ENCODE assay signal across 20 cellular contexts in genomic region chr5:91061946-91062586, GRCh38.
DNase-seq lines count a peak whose midpoint lies in the region; ATAC-seq and TF ChIP-seq lines count a peak whose summit lies in the region.
"Had no signal": no experiment of that assay in that cellular context is flagged by ENCODE, and none has a peak within 500 bp of the region (broad histone marks: within the 10 kb centered on the region; RNA-seq: fewer than 3 reads in every experiment).

No MANE protein-coding gene starts in this region.

- WGBS in aorta, 2 donors, result 71 to 74% methylated on average over 4 of the region's 4 CpGs

- ATAC-seq in GM21786 (IDR thresholded peaks at IDR 0.05; ENCODE audit: unreplicated experiment) (peak; percentile 40), aorta (ENCODE audit: low FRiP score) (no peak)
- ATAC-seq: sciatic nerve had no signal

- no peaks in the 10 kb centered on the region for H3K27me3 Mint-ChIP-seq in nephron (ENCODE audit: low read depth)

- DNase-seq in DMS 273 (lab: John Stamatoyannopoulos, UW; ENCODE audit: unreplicated experiment) (peak; percentile 13), DMS 273 treated with DMSO at 0.1 percent for 48 hours (lab: John Stamatoyannopoulos, UW) (no peak), MV-4-11 (lab: John Stamatoyannopoulos, UW) (peak; percentile 66), DMS153 (lab: John Stamatoyannopoulos, UW) (no peak), mesenteric fat pad (ENCODE audit: low spot score) (no peak), aorta (no peak)
- DNase-seq: activated CD8-positive, alpha-beta memory T cell treated with anti-CD3 and anti-CD28 coated beads, Interleukin-2, amount 50 U/mL, for 4 hours; KG1; NCI-H1105 treated with DMSO at 0.1 percent for 48 hours; NCI-H2171 treated with DMSO at 0.1 percent for 48 hours; occipital lobe; T-helper 1 cell; tibial artery had no signal

- H3K4me3 ChIP-seq in aorta (ENCODE audit: low read length in 2 of 2), result no peak overlapping the region
- H3K4me3 ChIP-seq: HAP-1, tibial artery had no signal

- H3K4me1 ChIP-seq in aorta (ENCODE audit: control insufficient read depth in 1 of 2, insufficient read depth in 2 of 2, low read length in 2 of 2), result peaks cover 0 to 4% of the 10 kb centered on the region in 2 donors

- no peaks in the 10 kb centered on the region for H3K36me3 Mint-ChIP-seq in nephron (ENCODE audit: low read depth)
- H3K36me3 Mint-ChIP-seq: activated naive CD4-positive, alpha-beta T cell treated with anti-CD3 and anti-CD28 coated beads, Interleukin-2, amount 50 U/mL, for 24 hours; CD14-positive monocyte had no signal

- H3K27ac ChIP-seq in aorta (ENCODE audit: low read depth in 1 of 2, low read length in 2 of 2), result peak overlapping the region in 1 of 2 donors; percentile 10
- H3K27ac ChIP-seq: 22Rv1 had no signal

- H3K4me1 Mint-ChIP-seq in nephron, result peaks cover 16% of the 10 kb centered on the region

- H3K9me3 Mint-ChIP-seq in nephron, result no peaks in the 10 kb centered on the region
- H3K9me3 Mint-ChIP-seq: activated naive CD4-positive, alpha-beta T cell treated with anti-CD3 and anti-CD28 coated beads, Interleukin-2, amount 50 U/mL, for 24 hours; CD14-positive monocyte had no signal

- peak overlapping the region; percentile 58 to 84 (median 81) for H3K27ac Mint-ChIP-seq in nephron
- H3K27ac Mint-ChIP-seq: activated naive CD4-positive, alpha-beta T cell treated with anti-CD3 and anti-CD28 coated beads, Interleukin-2, amount 50 U/mL, for 24 hours had no signal

- H3K27me3 ChIP-seq in aorta (ENCODE audit: control insufficient read depth in 1 of 2, insufficient read depth in 2 of 2, low read length in 1 of 2), result no peaks in the 10 kb centered on the region
- H3K27me3 ChIP-seq: tibial artery had no signal

- no peak overlapping the region for H3K4me3 Mint-ChIP-seq in nephron
- H3K4me3 Mint-ChIP-seq: activated naive CD4-positive, alpha-beta T cell treated with anti-CD3 and anti-CD28 coated beads, Interleukin-2, amount 50 U/mL, for 24 hours had no signal

- H3K9me3 ChIP-seq in aorta (ENCODE audit: control insufficient read depth, low read length), result no peaks in the 10 kb centered on the region
- H3K9me3 ChIP-seq: HAP-1, tibial artery had no signal

- intact Hi-C loops in aorta (cut with DNase I), result loop anchor here in 1 of 2 donors (10.0 kb wide), 1 partner anchor 127 kb away; no protein-coding TSS in a partner anchor

- TF ChIP-seq CTCF in nephron (IDR thresholded peaks at IDR 0.05; ENCODE audit: unreplicated experiment in 3 of 3), result no peak

- no peaks in the 10 kb centered on the region for H3K36me3 ChIP-seq in aorta (ENCODE audit: control insufficient read depth in 1 of 2, insufficient read depth in 2 of 2, low read length in 1 of 2)
- H3K36me3 ChIP-seq: HAP-1, tibial artery had no signal

Comparison
In these comparisons a context has a peak if more than half of its experiments do, and no peak if none do; other contexts are left out.
1. DNase-seq: peak in DMS 273 (single experiment) and MV-4-11 (single experiment); none in DMS 273 treated with DMSO at 0.1 percent for 48 hours (single experiment), DMS153 (single experiment), mesenteric fat pad (single experiment) and aorta (0 of 2).